Comparison of ENCODE assay signal across 11 cellular contexts in genomic region chr15:35306361-35306981, GRCh38.
DNase-seq lines count a peak whose midpoint lies in the region; ATAC-seq, FAIRE-seq and TF ChIP-seq lines count a peak whose summit lies in the region.
"Had no signal": no experiment of that assay in that cellular context is flagged by ENCODE, and none has a peak within 500 bp of the region (broad histone marks: within the 10 kb centered on the region; RNA-seq: fewer than 3 reads in every experiment).

No MANE protein-coding gene starts in this region.

- peaks cover 0 to 2% of the 10 kb centered on the region in 2 donors for H3K9me3 Mint-ChIP-seq in natural killer cell

- H3K9me3 ChIP-seq in right cardiac atrium (ENCODE audit: control insufficient read depth, low read length) = no peaks in the 10 kb centered on the region

- TF ChIP-seq CTCF in natural killer cell (IDR thresholded peaks at IDR 0.05) = no peak

- H3K27me3 Mint-ChIP-seq in natural killer cell (ENCODE audit: low read depth in 2 of 2) = no peaks in the 10 kb centered on the region

- DNase-seq in right cardiac atrium = no peak
- DNase-seq in skeletal muscle cell (ENCODE audit: low read depth) = peak; percentile 36
- DNase-seq in Ammon's horn (ENCODE audit: low spot score) = no peak
- no peak for DNase-seq in natural killer cell
- DNase-seq in NCI-H524 (lab: John Stamatoyannopoulos, UW) = no peak
- DNase-seq: activated CD8-positive, alpha-beta T cell treated with anti-CD3 and anti-CD28 coated beads, Interleukin-2, amount 10 ng/mL, durations not matched to agents 7 days and 5 days; kidney; NCI-H1092 had no signal

- peaks cover 2% of the 10 kb centered on the region for H3K4me1 ChIP-seq in right cardiac atrium (ENCODE audit: control insufficient read depth, insufficient read depth, low read length)

- no peak overlapping the region for H3K27ac Mint-ChIP-seq in natural killer cell
- H3K27ac Mint-ChIP-seq: activated CD8-positive, alpha-beta T cell treated with anti-CD3 and anti-CD28 coated beads, Interleukin-2, amount 10 ng/mL, durations not matched to agents 7 days and 5 days had no signal

- H3K4me1 Mint-ChIP-seq in natural killer cell = no peaks in the 10 kb centered on the region

- no peaks in the 10 kb centered on the region for H3K27me3 ChIP-seq in right cardiac atrium (ENCODE audit: control insufficient read depth, insufficient read depth)

- H3K36me3 Mint-ChIP-seq in natural killer cell = no peaks in the 10 kb centered on the region

- intact Hi-C loops in right cardiac atrium (cut with DNase I) (no loop called here), natural killer cell (cut with micrococcal nuclease) (no loop called here)

- WGBS in right cardiac atrium = 35% methylated on average over 4 of the region's 4 CpGs

- peak overlapping the region; percentile 12 for H3K27ac ChIP-seq in right cardiac atrium (ENCODE audit: low read length)

- peak; percentile 99 for FAIRE-seq in TTC549 (lab: Jason Lieb, UNC)
- FAIRE-seq: kidney had no signal

- no peak overlapping the region for H3K4me3 ChIP-seq in right cardiac atrium (ENCODE audit: low read length)
- H3K4me3 ChIP-seq in skeletal muscle cell (ENCODE audit: low read depth, low read length) = no peak overlapping the region

- no peak overlapping the region for H3K4me3 Mint-ChIP-seq in natural killer cell
- H3K4me3 Mint-ChIP-seq: activated CD8-positive, alpha-beta T cell treated with anti-CD3 and anti-CD28 coated beads, Interleukin-2, amount 10 ng/mL, durations not matched to agents 7 days and 5 days had no signal

- peak; percentile 51 for ATAC-seq in GM18909 (IDR thresholded peaks at IDR 0.05; ENCODE audit: poor library complexity, unreplicated experiment)
- ATAC-seq in right cardiac atrium = peak; percentile 76 to 92
- no peak for ATAC-seq in HG02763 (IDR thresholded peaks at IDR 0.05; ENCODE audit: unreplicated experiment)
- no peak for ATAC-seq in natural killer cell
- ATAC-seq: activated CD8-positive, alpha-beta T cell treated with anti-CD3 and anti-CD28 coated beads, Interleukin-2, amount 10 ng/mL, durations not matched to agents 7 days and 5 days had no signal

Comparison
In these comparisons a context has a peak if more than half of its experiments do, and no peak if none do; other contexts are left out.
1. ATAC-seq: peak in GM18909 (single experiment) and right cardiac atrium (2 of 2); none in HG02763 (single experiment) and natural killer cell (0 of 3).